In genomic region chr18:26631135-26631534, GRCh38 we compare ENCODE assay signal across 39 cellular contexts.
"Had no signal": no experiment of that assay in that cellular context is flagged by ENCODE, and none has a peak within 500 bp of the region (broad histone marks: within the 10 kb centered on the region; RNA-seq: fewer than 3 reads in every experiment).

No MANE protein-coding gene starts in this region.

- H3K27ac Mint-ChIP-seq: activated CD4-positive, alpha-beta memory T cell treated with anti-CD3 and anti-CD28 coated beads for 36 hours; activated CD4-positive, alpha-beta T cell treated with anti-CD3 and anti-CD28 coated beads, Interleukin-2, amount 10 ng/mL, durations not matched to agents 24 days and 14 days; activated CD8-positive, alpha-beta T cell treated with anti-CD3 and anti-CD28 coated beads for 36 hours; activated naive CD4-positive, alpha-beta T cell treated with anti-CD3 and anti-CD28 coated beads for 36 hours; activated naive CD4-positive, alpha-beta T cell treated with anti-CD3 and anti-CD28 coated beads, Interleukin-2, amount 50 U/mL, for 72 hours; activated naive CD8-positive, alpha-beta T cell treated with anti-CD3 and anti-CD28 coated beads for 36 hours; activated T-cell treated with anti-CD3 and anti-CD28 coated beads, Interleukin-2, amount 50 U/mL, for 72 hours; activated T-helper 1 cell treated with anti-CD3 and anti-CD28 coated beads, Interleukin-12 subunit alpha, Interleukin-12 subunit beta, Interleukin-2, Interleukin-4 antibody, amounts not matched to agents 30 ng/mL and 10 ng/mL and 1 ng/mL, durations not matched to agents 14 hours and 24 hours and 36 hours; activated T-helper 17 cell treated with anti-CD3 and anti-CD28 coated beads, Interleukin-2, amount 50 U/mL, for 72 hours; T-helper 1 cell treated with Interleukin-12 subunit alpha and Interleukin-12 subunit beta and Interleukin-4 antibody, amounts not matched to agents 30 μg/mL and 1 μg/mL, for 36 hours; T-helper 2 cell treated with Interferon-gamma antibody and Interleukin-4, amounts not matched to agents 5 μg/mL and 100 μg/mL, for 36 hours; WTC11 had no signal

- H3K27ac ChIP-seq: adrenal gland, body of pancreas, brain microvascular endothelial cell, breast epithelium, WERI-Rb-1 had no signal

- H3K4me3 ChIP-seq: adrenal gland, body of pancreas, breast epithelium had no signal

- H3K36me3 ChIP-seq: adrenal gland, brain microvascular endothelial cell, breast epithelium, WERI-Rb-1 had no signal

- H3K4me1 ChIP-seq: adrenal gland, body of pancreas, breast epithelium had no signal

- H3K4me3 Mint-ChIP-seq: activated CD4-positive, alpha-beta memory T cell treated with anti-CD3 and anti-CD28 coated beads for 36 hours; activated CD4-positive, alpha-beta T cell treated with anti-CD3 and anti-CD28 coated beads, Interleukin-2, amount 10 ng/mL, durations not matched to agents 24 days and 14 days; activated CD8-positive, alpha-beta T cell treated with anti-CD3 and anti-CD28 coated beads for 36 hours; activated naive CD4-positive, alpha-beta T cell treated with anti-CD3 and anti-CD28 coated beads for 36 hours; activated naive CD8-positive, alpha-beta T cell treated with anti-CD3 and anti-CD28 coated beads for 36 hours; activated T-cell treated with anti-CD3 and anti-CD28 coated beads, Interleukin-2, amount 50 U/mL, for 4 hours; activated T-cell treated with anti-CD3 and anti-CD28 coated beads, Interleukin-2, amount 50 U/mL, for 72 hours; activated T-helper 1 cell treated with anti-CD3 and anti-CD28 coated beads, Interleukin-12 subunit alpha, Interleukin-12 subunit beta, Interleukin-2, Interleukin-4 antibody, amounts not matched to agents 30 ng/mL and 10 ng/mL and 1 ng/mL, durations not matched to agents 14 hours and 24 hours and 36 hours; activated T-helper 17 cell treated with anti-CD3 and anti-CD28 coated beads, Interleukin-2, amount 50 U/mL, for 72 hours; T-helper 1 cell treated with Interleukin-12 subunit alpha and Interleukin-12 subunit beta and Interleukin-4 antibody, amounts not matched to agents 30 μg/mL and 1 μg/mL, for 36 hours; T-helper 2 cell treated with Interferon-gamma antibody and Interleukin-4, amounts not matched to agents 5 μg/mL and 100 μg/mL, for 36 hours; WTC11 had no signal

- H3K36me3 Mint-ChIP-seq: activated CD4-positive, alpha-beta memory T cell treated with anti-CD3 and anti-CD28 coated beads for 36 hours; activated naive CD4-positive, alpha-beta T cell treated with anti-CD3 and anti-CD28 coated beads, Interleukin-2, amount 50 U/mL, for 72 hours; activated naive CD8-positive, alpha-beta T cell treated with anti-CD3 and anti-CD28 coated beads for 36 hours; WTC11 had no signal

- H3K27me3 ChIP-seq: adrenal gland, body of pancreas, breast epithelium had no signal

- H3K27me3 Mint-ChIP-seq: activated CD8-positive, alpha-beta T cell treated with anti-CD3 and anti-CD28 coated beads for 36 hours had no signal

- ATAC-seq: activated CD4-positive, CD25-positive, alpha-beta regulatory T cell treated with anti-CD3 and anti-CD28 coated beads, Interleukin-2, amount 50 U/mL, for 24 hours; activated CD8-positive, alpha-beta T cell treated with anti-CD3 and anti-CD28 coated beads for 36 hours; activated naive CD4-positive, alpha-beta T cell treated with anti-CD3 and anti-CD28 coated beads, Interleukin-2, amount 50 U/mL, for 72 hours; activated T-cell treated with anti-CD3 and anti-CD28 coated beads, Interleukin-2, amount 50 U/mL, for 4 hours; activated T-cell treated with anti-CD3 and anti-CD28 coated beads, Interleukin-2, amount 50 U/mL, for 72 hours; activated T-helper 17 cell treated with anti-CD3 and anti-CD28 coated beads, Interleukin-2, amount 50 U/mL, for 72 hours; body of pancreas; WTC11 had no signal

- H3K9me3 Mint-ChIP-seq: activated CD4-positive, alpha-beta T cell treated with anti-CD3 and anti-CD28 coated beads, Interleukin-2, amount 10 ng/mL, durations not matched to agents 24 days and 14 days; activated naive CD4-positive, alpha-beta T cell treated with anti-CD3 and anti-CD28 coated beads for 36 hours; activated naive CD4-positive, alpha-beta T cell treated with anti-CD3 and anti-CD28 coated beads, Interleukin-2, amount 50 U/mL, for 72 hours; activated naive CD8-positive, alpha-beta T cell treated with anti-CD3 and anti-CD28 coated beads for 36 hours; activated T-cell treated with anti-CD3 and anti-CD28 coated beads, Interleukin-2, amount 50 U/mL, for 4 hours; activated T-cell treated with anti-CD3 and anti-CD28 coated beads, Interleukin-2, amount 50 U/mL, for 72 hours; activated T-helper 1 cell treated with anti-CD3 and anti-CD28 coated beads, Interleukin-12 subunit alpha, Interleukin-12 subunit beta, Interleukin-2, Interleukin-4 antibody, amounts not matched to agents 30 ng/mL and 10 ng/mL and 1 ng/mL, durations not matched to agents 14 hours and 24 hours and 36 hours; activated T-helper 17 cell treated with anti-CD3 and anti-CD28 coated beads, Interleukin-2, amount 50 U/mL, for 72 hours; T-helper 1 cell treated with Interleukin-12 subunit alpha and Interleukin-12 subunit beta and Interleukin-4 antibody, amounts not matched to agents 30 μg/mL and 1 μg/mL, for 36 hours had no signal

- FAIRE-seq: astrocyte, TTC549 had no signal

- H3K9me3 ChIP-seq: adrenal gland, body of pancreas, breast epithelium had no signal

- DNase-seq: activated CD4-positive, alpha-beta memory T cell treated with anti-CD3 and anti-CD28 coated beads for 36 hours; activated CD4-positive, alpha-beta T cell treated with anti-CD3 and anti-CD28 coated beads for 1 hour; activated CD4-positive, alpha-beta T cell treated with anti-CD3 and anti-CD28 coated beads for 4 hours; activated CD4-positive, alpha-beta T cell treated with anti-CD3 and anti-CD28 coated beads, Interleukin-2, amount 10 ng/mL, durations not matched to agents 24 days and 14 days; activated CD4-positive, alpha-beta T cell treated with anti-CD3 and anti-CD28 coated beads, Interleukin-2, amount 50 U/mL, for 1 hour; activated CD4-positive, alpha-beta T cell treated with anti-CD3 and anti-CD28 coated beads, Interleukin-2, amount 50 U/mL, for 4 hours; activated CD4-positive, CD25-positive, alpha-beta regulatory T cell; activated CD8-positive, alpha-beta memory T cell treated with anti-CD3 and anti-CD28 coated beads, Interleukin-2, amount 50 U/mL, for 4 hours; activated CD8-positive, alpha-beta T cell treated with anti-CD3 and anti-CD28 coated beads for 36 hours; activated effector memory CD4-positive, alpha-beta T cell treated with anti-CD3 and anti-CD28 coated beads, Interleukin-2, amount 50 U/mL, for 16 hours; activated gamma-delta T cell treated with Interleukin-2 at 50 U/mL for 16 hours; activated naive CD4-positive, alpha-beta T cell; activated naive CD4-positive, alpha-beta T cell treated with anti-CD3 and anti-CD28 coated beads for 36 hours; activated naive CD4-positive, alpha-beta T cell treated with anti-CD3 and anti-CD28 coated beads, Interleukin-2, amount 50 U/mL, for 16 hours; activated naive CD8-positive, alpha-beta T cell treated with anti-CD3 and anti-CD28 coated beads for 36 hours; activated T-cell treated with anti-CD3 and anti-CD28 coated beads for 4 hours; activated T-cell treated with anti-CD3 and anti-CD28 coated beads, Interleukin-2, amount 50 U/mL, for 1 hour; activated T-cell treated with anti-CD3 and anti-CD28 coated beads, Interleukin-2, amount 50 U/mL, for 4 hours; activated T-cell treated with anti-CD3 and anti-CD28 coated beads, Interleukin-2, amount 50 U/mL, for 72 hours; adrenal gland; amniotic stem cell; aorta; body of pancreas; brain microvascular endothelial cell; central memory CD4-positive, alpha-beta T cell; T-helper 1 cell; T-helper 2 cell; T-helper 9 cell; WERI-Rb-1 had no signal

- H3K4me1 Mint-ChIP-seq: activated CD4-positive, alpha-beta T cell treated with anti-CD3 and anti-CD28 coated beads, Interleukin-2, amount 10 ng/mL, durations not matched to agents 24 days and 14 days; activated naive CD8-positive, alpha-beta T cell treated with anti-CD3 and anti-CD28 coated beads for 36 hours; activated T-helper 17 cell treated with anti-CD3 and anti-CD28 coated beads, Interleukin-2, amount 50 U/mL, for 72 hours; WTC11 had no signal
